29 cellular contexts compared by ENCODE assay signal in genomic region chr19:47848425-47848824, GRCh38. TPM values are rescaled to one million over a fixed set of nuclear protein-coding genes. Genes with fewer than 3 reads are reported as not detected.
DNase-seq lines count a peak whose midpoint lies in the region; ATAC-seq and TF ChIP-seq lines count a peak whose summit lies in the region.
"Had no signal": no experiment of that assay in that cellular context is flagged by ENCODE, and none has a peak within 500 bp of the region (broad histone marks: within the 10 kb centered on the region; RNA-seq: fewer than 3 reads in every experiment).

No MANE protein-coding gene starts in this region.

- H3K36me3 Mint-ChIP-seq in H9 (ENCODE audit: insufficient read depth in 1 of 3, low read depth in 3 of 3): no peaks in the 10 kb centered on the region
- H3K36me3 Mint-ChIP-seq: activated naive CD4-positive, alpha-beta T cell treated with anti-CD3 and anti-CD28 coated beads, Interleukin-2, amount 10 ng/mL, durations not matched to agents 7 days and 5 days; CD14-positive monocyte had no signal

- H3K4me3 Mint-ChIP-seq in H9: peak overlapping the region; percentile 59 to 76
- H3K4me3 Mint-ChIP-seq: activated naive CD4-positive, alpha-beta T cell treated with anti-CD3 and anti-CD28 coated beads, Interleukin-2, amount 10 ng/mL, durations not matched to agents 7 days and 5 days; stimulated activated memory B cell treated with anti-CD40 and anti-IgM and Interleukin-4, amounts not matched to agents 10 μg/mL and 1 μg/mL and 100 μg/mL, for 72 hours had no signal

- H3K27me3 ChIP-seq in H9 (ENCODE audit: insufficient read depth, low read length): no peaks in the 10 kb centered on the region
- H3K27me3 ChIP-seq in SJCRH30: no peaks in the 10 kb centered on the region
- no peaks in the 10 kb centered on the region for H3K27me3 ChIP-seq in trophoblast cell (ENCODE audit: insufficient read depth, low read length)
- H3K27me3 ChIP-seq: vagina had no signal

- H3K27me3 Mint-ChIP-seq in H9 (ENCODE audit: low read depth): peaks cover 5% of the 10 kb centered on the region

- H3K18ac ChIP-seq in H9 (ENCODE audit: insufficient read length, low read depth, low read length) (peak overlapping the region; percentile 31), trophoblast cell (ENCODE audit: low read length) (no peak overlapping the region)

- no peak overlapping the region for H2BK12ac ChIP-seq in H9 (ENCODE audit: insufficient read length, low read depth, low read length)
- no peak overlapping the region for H2BK12ac ChIP-seq in trophoblast cell (ENCODE audit: low read length)

- H3K79me2 ChIP-seq in H9 (ENCODE audit: insufficient read depth, low read length) (no peaks in the 10 kb centered on the region), trophoblast cell (ENCODE audit: control insufficient read depth, insufficient read depth, low read length, poor library complexity) (no peaks in the 10 kb centered on the region)

- no peak for DNase-seq in H9
- no peak for DNase-seq in SJCRH30
- DNase-seq in trophoblast cell: no peak
- no peak for DNase-seq in GM19238 (ENCODE audit: insufficient read length, low spot score)
- DNase-seq: amniotic stem cell, foreskin melanocyte, hippocampal formation, Karpas-422, NCI-H187 treated with DMSO at 0.1 percent for 48 hours, NCI-H526 treated with DMSO at 0.1 percent for 48 hours, occipital lobe had no signal

- no peak overlapping the region for H3T11ph ChIP-seq in H9 (ENCODE audit: low read length)

- peak overlapping the region; percentile 87 to 100 (median 99) for H3K27ac Mint-ChIP-seq in H9
- H3K27ac Mint-ChIP-seq: activated naive CD4-positive, alpha-beta T cell treated with anti-CD3 and anti-CD28 coated beads, Interleukin-2, amount 10 ng/mL, durations not matched to agents 7 days and 5 days; CD14-positive monocyte; stimulated activated memory B cell treated with anti-CD40 and anti-IgM and Interleukin-4, amounts not matched to agents 10 μg/mL and 1 μg/mL and 100 μg/mL, for 72 hours had no signal

- H4K8ac ChIP-seq in H9 (replicated peaks; ENCODE audit: insufficient read length, low read depth, low read length) (peak overlapping the region; percentile 32), trophoblast cell (ENCODE audit: low read depth, low read length) (no peak overlapping the region)

- no peak overlapping the region for H2BK15ac ChIP-seq in H9 (ENCODE audit: low read depth, low read length)

- H4K20me1 ChIP-seq in H9 (ENCODE audit: control insufficient read depth, insufficient read depth, insufficient read length): no peaks in the 10 kb centered on the region

- H2AK5ac ChIP-seq in H9 (ENCODE audit: insufficient read length, low read length) (no peak overlapping the region), trophoblast cell (ENCODE audit: low read length) (no peak overlapping the region)

- H3K4me1 Mint-ChIP-seq in H9: peaks cover 30 to 44% of the 10 kb centered on the region in 2 experiments
- H3K4me1 Mint-ChIP-seq: stimulated activated memory B cell treated with anti-CD40 and anti-IgM and Interleukin-4, amounts not matched to agents 10 μg/mL and 1 μg/mL and 100 μg/mL, for 72 hours had no signal

- no peak overlapping the region for H3K23ac ChIP-seq in H9 (ENCODE audit: insufficient read length, low read depth, low read length)
- no peak overlapping the region for H3K23ac ChIP-seq in trophoblast cell (ENCODE audit: low read length)

- H4K12ac ChIP-seq in trophoblast cell (ENCODE audit: low read depth, low read length): no peak overlapping the region

- H2BK120ac ChIP-seq in H9 (ENCODE audit: low read depth, low read length, poor library complexity, severe bottlenecking): no peak overlapping the region
- no peak overlapping the region for H2BK120ac ChIP-seq in trophoblast cell (ENCODE audit: insufficient read depth, low read length, poor library complexity)

- H3K79me1 ChIP-seq in H9 (ENCODE audit: insufficient read depth, low read depth, low read length, poor library complexity, severe bottlenecking) (no peaks in the 10 kb centered on the region), trophoblast cell (ENCODE audit: low read length) (no peaks in the 10 kb centered on the region)

- no peaks in the 10 kb centered on the region for H3K23me2 ChIP-seq in H9 (ENCODE audit: insufficient read length, low read depth, low read length, poor library complexity, severe bottlenecking)

- no peak overlapping the region for H4K5ac ChIP-seq in H9 (ENCODE audit: insufficient read length, low read depth, low read length)

- no peak overlapping the region for H2BK5ac ChIP-seq in H9 (ENCODE audit: insufficient read length, low read length)
- H2BK5ac ChIP-seq in trophoblast cell (ENCODE audit: low read depth, low read length, poor library complexity): no peak overlapping the region

- H3K4me3 ChIP-seq in SJCRH30: no peak overlapping the region; the same call in 1 of the 2 replicates
- peak overlapping the region; percentile 25 for H3K4me3 ChIP-seq in iPS-11a (ENCODE audit: low read depth, low read length)
- H3K4me3 ChIP-seq in trophoblast cell (ENCODE audit: low read depth, low read length): peak overlapping the region; percentile 18
- H3K4me3 ChIP-seq: coronary artery, esophagus muscularis mucosa, lower lobe of right lung, vagina had no signal

- no peak overlapping the region for H2BK20ac ChIP-seq in H9 (ENCODE audit: low read depth, low read length, poor library complexity, severe bottlenecking)

- H3K14ac ChIP-seq in H9 (ENCODE audit: insufficient read depth, low read length): peak overlapping the region; percentile 16; the same call in 1 of the 2 replicates
- no peak overlapping the region for H3K14ac ChIP-seq in trophoblast cell (ENCODE audit: low read length)

- peak overlapping the region; percentile 54 for H3K27ac ChIP-seq in H9 (ENCODE audit: insufficient read length, low read depth, low read length)
- H3K27ac ChIP-seq in SJCRH30: peak overlapping the region; percentile 87
- H3K27ac ChIP-seq in trophoblast cell (ENCODE audit: low read depth, low read length): no peak overlapping the region
- H3K27ac ChIP-seq: coronary artery, esophagus muscularis mucosa, lower lobe of right lung, vagina, VCaP had no signal

- H3K4me2 ChIP-seq in H9 (ENCODE audit: insufficient read depth, insufficient read length, low read length): peak overlapping the region; percentile 73
- peak overlapping the region; percentile 54 for H3K4me2 ChIP-seq in trophoblast cell (ENCODE audit: low read length)

- TF ChIP-seq CTCF in H9 (conservative IDR thresholded peaks at IDR 0.05): no peak

- H4K91ac ChIP-seq in H9 (ENCODE audit: insufficient read length, low read depth, low read length) (no peak overlapping the region), trophoblast cell (ENCODE audit: low read depth, low read length) (no peak overlapping the region)

- H3K9me3 Mint-ChIP-seq in H9: no peaks in the 10 kb centered on the region; a peak in 1 of 5 replicates
- H3K9me3 Mint-ChIP-seq: activated naive CD4-positive, alpha-beta T cell treated with anti-CD3 and anti-CD28 coated beads, Interleukin-2, amount 10 ng/mL, durations not matched to agents 7 days and 5 days had no signal

- H3K9me3 ChIP-seq in H9 (ENCODE audit: control insufficient read depth, low read depth, low read length) (no peaks in the 10 kb centered on the region), SJCRH30 (replicated peaks) (no peaks in the 10 kb centered on the region), trophoblast cell (ENCODE audit: insufficient read depth, low read depth, low read length) (no peaks in the 10 kb centered on the region)
- H3K9me3 ChIP-seq: esophagus muscularis mucosa, lower lobe of right lung, vagina had no signal

- no peak overlapping the region for H2AFZ ChIP-seq in H9 (ENCODE audit: low read length)
- H2AFZ ChIP-seq in trophoblast cell (ENCODE audit: insufficient read depth, low read length, poor library complexity): peak overlapping the region; percentile 4

- H3K4me1 ChIP-seq in H9 (ENCODE audit: insufficient read depth, low read length) (no peaks in the 10 kb centered on the region), SJCRH30 (peaks cover 23% of the 10 kb centered on the region), trophoblast cell (ENCODE audit: control insufficient read depth in 1 of 2, insufficient read depth in 2 of 2, low read length in 2 of 2) (peaks cover 7% of the 10 kb centered on the region in 2 experiments)
- H3K4me1 ChIP-seq: lower lobe of right lung, vagina had no signal

- ATAC-seq in GM21381 (IDR thresholded peaks at IDR 0.05; ENCODE audit: unreplicated experiment) (no peak), HG03342 (IDR thresholded peaks at IDR 0.05; ENCODE audit: unreplicated experiment) (no peak)
- ATAC-seq: lower lobe of right lung; stimulated activated memory B cell treated with anti-CD40 and anti-IgM and Interleukin-4, amounts not matched to agents 10 μg/mL and 1 μg/mL and 100 μg/mL, for 72 hours had no signal

- peak overlapping the region; percentile 3 for H3K9ac ChIP-seq in H9 (ENCODE audit: extremely low read depth, insufficient read length, low read length)
- no peak overlapping the region for H3K9ac ChIP-seq in trophoblast cell (ENCODE audit: low read length)

- WGBS in H9 (ENCODE audit: extremely low coverage, insufficient read length, low lambda C conversion rate): no CpG with 5 or more reads among the region's 10 CpGs
- WGBS in trophoblast cell (ENCODE audit: extremely low coverage, insufficient coverage, insufficient read length): no CpG with 5 or more reads among the region's 10 CpGs

- H3K4ac ChIP-seq in H9 (ENCODE audit: low read depth, low read length): no peak overlapping the region
- no peak overlapping the region for H3K4ac ChIP-seq in trophoblast cell (ENCODE audit: low read depth, low read length)

- no peak overlapping the region for H3K56ac ChIP-seq in H9 (ENCODE audit: insufficient read length, low read depth, low read length)

- H3K36me3 ChIP-seq in SJCRH30 (no peaks in the 10 kb centered on the region), trophoblast cell (ENCODE audit: control insufficient read depth in 1 of 2, insufficient read depth in 2 of 2, low read length in 2 of 2) (no peaks in the 10 kb centered on the region)
- H3K36me3 ChIP-seq: esophagus muscularis mucosa, lower lobe of right lung, vagina had no signal

RNA-seq across cellular contexts. Expression of gene TPRX2, which starts 10.6 kb away (rescaled TPM):
- not detected in 2 replicates for total RNA-seq in H9 (2021)
- total RNA-seq in SJCRH30 (2014; rRNA removed; shearing (Covaris generic)): not detected in 2 replicates
- not detected in 2 replicates for polyA plus RNA-seq in trophoblast cell (2013)
- total RNA-seq: bronchial epithelial cell; Calu3; esophagus muscularis mucosa; HT1080; kidney epithelial cell; lower lobe of right lung; occipital lobe; renal cortical epithelial cell; T-helper 2 cell treated with Interferon-gamma antibody and Interleukin-4, amounts not matched to agents 100 ng/mL and 5 ng/mL, for 36 hours; temporal lobe; vagina had no signal
- polyA plus RNA-seq: CD14-positive monocyte had no signal

RNA-seq across cellular contexts. Expression of gene CRX, which starts 26.7 kb away (rescaled TPM):
- 0.13 and 0.15 TPM in 2 replicates for total RNA-seq in H9 (2021)
- total RNA-seq in SJCRH30 (2014; rRNA removed; shearing (Covaris generic)): 0.10 and 0.89 TPM in 2 replicates
- 0.01 TPM in 1 of 2 replicates, not detected in the other for polyA plus RNA-seq in trophoblast cell (2013)
- total RNA-seq: bronchial epithelial cell; Calu3; esophagus muscularis mucosa; HT1080; kidney epithelial cell; lower lobe of right lung; occipital lobe; renal cortical epithelial cell; T-helper 2 cell treated with Interferon-gamma antibody and Interleukin-4, amounts not matched to agents 100 ng/mL and 5 ng/mL, for 36 hours; temporal lobe; vagina had no signal
- polyA plus RNA-seq: CD14-positive monocyte had no signal

RNA-seq across cellular contexts. Expression of gene SULT2A1, which starts 37.7 kb away (rescaled TPM):
- not detected in 2 replicates for total RNA-seq in H9 (2021)
- total RNA-seq in SJCRH30 (2014; rRNA removed; shearing (Covaris generic)): not detected in 2 replicates
- 1.1 TPM in 2 replicates for polyA plus RNA-seq in trophoblast cell (2013)
- total RNA-seq: bronchial epithelial cell; Calu3; esophagus muscularis mucosa; HT1080; kidney epithelial cell; lower lobe of right lung; occipital lobe; renal cortical epithelial cell; T-helper 2 cell treated with Interferon-gamma antibody and Interleukin-4, amounts not matched to agents 100 ng/mL and 5 ng/mL, for 36 hours; temporal lobe had no signal
- polyA plus RNA-seq: CD14-positive monocyte had no signal

RNA-seq across cellular contexts. Expression of gene TPRX1, which starts 44.1 kb away (rescaled TPM):
- not detected in 2 replicates for total RNA-seq in H9 (2021)
- not detected in 2 replicates for total RNA-seq in SJCRH30 (2014; rRNA removed; shearing (Covaris generic))
- polyA plus RNA-seq in trophoblast cell (2013): not detected in 2 replicates
- total RNA-seq: bronchial epithelial cell; Calu3; esophagus muscularis mucosa; HT1080; kidney epithelial cell; lower lobe of right lung; occipital lobe; renal cortical epithelial cell; T-helper 2 cell treated with Interferon-gamma antibody and Interleukin-4, amounts not matched to agents 100 ng/mL and 5 ng/mL, for 36 hours; temporal lobe; vagina had no signal
- polyA plus RNA-seq: CD14-positive monocyte had no signal
